Comparison of ENCODE assay signal across 21 cellular contexts in genomic region chr20:62326959-62327725, GRCh38. TPM values are rescaled to one million over a fixed set of nuclear protein-coding genes. Genes with fewer than 3 reads are reported as not detected.
"Had no signal": no experiment of that assay in that cellular context is flagged by ENCODE, and none has a peak within 500 bp of the region (broad histone marks: within the 10 kb centered on the region; RNA-seq: fewer than 3 reads in every experiment).

No MANE protein-coding gene starts in this region.

- H3K27me3 ChIP-seq: colonic mucosa, heart left ventricle, neutrophil, spleen, testis, tibial nerve, upper lobe of right lung had no signal

- DNase-seq: colonic mucosa; dermis blood vessel endothelial cell; endodermal cell; hippocampal formation; left colon; naive thymus-derived CD4-positive, alpha-beta T cell; nephron progenitor cell; retina; spleen; stimulated activated CD4-positive, alpha-beta T cell treated with anti-CD3 and anti-CD28 coated beads, Interleukin-15, amount 100 ng/mL, for 24 hours; stimulated activated CD4-positive, alpha-beta T cell treated with anti-CD3 and anti-CD28 coated beads, Interleukin-1b, Interleukin-23, amount 100 ng/mL, for 48 hours; stimulated activated CD4-positive, alpha-beta T cell treated with anti-CD3 and anti-CD28 coated beads, Interleukin-4, amount 100 ng/mL, for 24 hours; testis; upper lobe of right lung had no signal

- FAIRE-seq: frontal cortex had no signal

- H3K36me3 ChIP-seq: colonic mucosa, neutrophil had no signal

- H3K27ac ChIP-seq: colonic mucosa, heart left ventricle, neutrophil, psoas muscle, spleen, testis, tibial nerve, upper lobe of right lung had no signal

- H3K4me3 ChIP-seq: colonic mucosa, heart left ventricle, psoas muscle, spleen, testis, tibial nerve, upper lobe of right lung had no signal

- H3K9me3 ChIP-seq: colonic mucosa, heart left ventricle, neutrophil, psoas muscle, spleen, testis, tibial nerve, upper lobe of right lung had no signal

- H3K4me1 ChIP-seq: colonic mucosa, psoas muscle, spleen, tibial nerve, upper lobe of right lung had no signal

- ATAC-seq: heart left ventricle; left colon; naive thymus-derived CD4-positive, alpha-beta T cell; sciatic nerve; stimulated activated memory B cell treated with anti-CD40 and anti-IgM and Interleukin-4, amounts not matched to agents 10 μg/mL and 1 μg/mL and 100 μg/mL, for 72 hours; upper lobe of right lung had no signal

RNA-seq across cellular contexts. Expression of gene LAMA5, which starts 40.0 kb away (rescaled TPM):
- polyA plus RNA-seq: naive thymus-derived CD4-positive, alpha-beta T cell had no signal
